ENCODE assay signal across 11 cellular contexts in genomic region chr11:121930004-121930965, GRCh38.
A peak's percentile ranks its signal among the peaks of the same experiment; 100 is the strongest.
DNase-seq lines count a peak whose midpoint lies in the region; ATAC-seq, FAIRE-seq and TF ChIP-seq lines count a peak whose summit lies in the region.
"Had no signal": no experiment of that assay in that cellular context is flagged by ENCODE, and none has a peak within 500 bp of the region (broad histone marks: within the 10 kb centered on the region; RNA-seq: fewer than 3 reads in every experiment).

No MANE protein-coding gene starts in this region.

- H4K20me1 ChIP-seq in HepG2 (ENCODE audit: insufficient read depth, low read length) (no peaks in the 10 kb centered on the region), mammary epithelial cell (ENCODE audit: insufficient read depth, low read length) (no peaks in the 10 kb centered on the region)
- H4K20me1 ChIP-seq: BLaER1 had no signal

- H3K9me3 ChIP-seq in HepG2 (ENCODE audit: low read length): no peaks in the 10 kb centered on the region
- H3K9me3 ChIP-seq in right lobe of liver: no peaks in the 10 kb centered on the region
- no peaks in the 10 kb centered on the region for H3K9me3 ChIP-seq in mammary epithelial cell (replicated peaks; ENCODE audit: insufficient read depth, low read length)
- H3K9me3 ChIP-seq in CD4-positive, alpha-beta T cell (ENCODE audit: control insufficient read depth, low read length): no peaks in the 10 kb centered on the region
- H3K9me3 ChIP-seq: BLaER1 had no signal

- no peak for TF ChIP-seq EP300 in HepG2 (IDR thresholded peaks at IDR 0.05; ENCODE audit: low read depth in 2 of 2, low read length in 2 of 2)
- no peak for TF ChIP-seq EP300 in HepG2 (CRISPR knock-in tag; IDR thresholded peaks at IDR 0.05; ENCODE audit: borderline replicate concordance)

- DNase-seq in HepG2 (ENCODE audit: low spot score) (no peak), right lobe of liver (no peak), mammary epithelial cell (no peak), medulla oblongata (ENCODE audit: extremely low spot score) (peak; percentile 60), KG1 (lab: John Stamatoyannopoulos, UW) (no peak), NAMALWA (ENCODE audit: low spot score) (no peak)
- no peak for DNase-seq in natural killer cell treated with Interleukin-12 subunit alpha and Interleukin-12 subunit beta and Interleukin-15 and Interleukin-18, amount 100 ng/mL, for 72 hours (ENCODE audit: low spot score)
- DNase-seq in CD4-positive, alpha-beta T cell: no peak
- DNase-seq: activated CD8-positive, alpha-beta memory T cell treated with anti-CD3 and anti-CD28 coated beads, Interleukin-2, amount 50 U/mL, for 48 hours; natural killer cell had no signal

- H3K4me1 ChIP-seq in HepG2 (ENCODE audit: insufficient read depth, low read length) (peaks cover 75% of the 10 kb centered on the region), right lobe of liver (peaks cover 0 to 50% (median 20%) of the 10 kb centered on the region in 4 donors), mammary epithelial cell (ENCODE audit: insufficient read depth, low read length) (peaks cover 18% of the 10 kb centered on the region)
- H3K4me1 ChIP-seq: BLaER1 had no signal

- POLR2A ChIA-PET in HepG2 (lab: Yijun Ruan, JAX): no interaction called here
- POLR2A ChIA-PET in CD4-positive, alpha-beta T cell (lab: Charles Lee): no interaction called here

- H3K4me3 ChIP-seq in HepG2 (replicated peaks in 1 of 3; ENCODE audit: insufficient read depth in 1 of 3, low read depth in 2 of 3, low read length in 3 of 3): no peak overlapping the region
- peak overlapping the region in 1 of 3 donors; percentile 8 for H3K4me3 ChIP-seq in right lobe of liver
- H3K4me3 ChIP-seq in mammary epithelial cell (replicated peaks in 1 of 3; ENCODE audit: insufficient read depth in 1 of 3, low read depth in 2 of 3, low read length in 3 of 3): no peak overlapping the region
- H3K4me3 ChIP-seq: BLaER1 had no signal

- no peaks in the 10 kb centered on the region for H3K9me3 Mint-ChIP-seq in natural killer cell treated with Interleukin-12 subunit alpha and Interleukin-12 subunit beta and Interleukin-15 and Interleukin-18, amount 100 ng/mL, for 72 hours
- no peaks in the 10 kb centered on the region for H3K9me3 Mint-ChIP-seq in CD4-positive, alpha-beta T cell
- H3K9me3 Mint-ChIP-seq: natural killer cell had no signal

- H3K27me3 ChIP-seq in HepG2 (ENCODE audit: control insufficient read depth in 1 of 2, insufficient read depth in 2 of 2, low read length in 2 of 2) (no peaks in the 10 kb centered on the region), right lobe of liver (no peaks in the 10 kb centered on the region), mammary epithelial cell (ENCODE audit: insufficient read depth, low read length) (no peaks in the 10 kb centered on the region)
- H3K27me3 ChIP-seq in CD4-positive, alpha-beta T cell (ENCODE audit: control insufficient read depth, insufficient read depth, low read length): peaks cover 22% of the 10 kb centered on the region
- H3K27me3 ChIP-seq: BLaER1 had no signal

- CTCF ChIA-PET in HepG2 (lab: Yijun Ruan, JAX; ENCODE audit: low intra/inter-chr PET ratio, low total read pairs): no interaction called here
- CTCF ChIA-PET in mammary epithelial cell (lab: Charles Lee; ENCODE audit: low non-redundant PET): interaction anchor here (0.5 kb wide), 1 partner anchor 169 kb away, joined by 3 read pairs; no protein-coding TSS in a partner anchor
- CTCF ChIA-PET in CD4-positive, alpha-beta T cell (lab: Charles Lee): no interaction called here

- H3K36me3 Mint-ChIP-seq in natural killer cell treated with Interleukin-12 subunit alpha and Interleukin-12 subunit beta and Interleukin-15 and Interleukin-18, amount 100 ng/mL, for 72 hours: no peaks in the 10 kb centered on the region
- no peaks in the 10 kb centered on the region for H3K36me3 Mint-ChIP-seq in CD4-positive, alpha-beta T cell (ENCODE audit: low read depth)
- H3K36me3 Mint-ChIP-seq: natural killer cell had no signal

- H3K27ac ChIP-seq in HepG2 (ENCODE audit: extremely low read length, insufficient read depth, low read length) (peak overlapping the region; percentile 46), right lobe of liver (peak overlapping the region in 1 of 3 donors; percentile 1), mammary epithelial cell (ENCODE audit: insufficient read depth, low read depth, low read length) (no peak overlapping the region)
- H3K27ac ChIP-seq in CD4-positive, alpha-beta T cell (ENCODE audit: low read depth, low read length): no peak overlapping the region
- H3K27ac ChIP-seq: BLaER1 had no signal

- no peak overlapping the region for H2AFZ ChIP-seq in HepG2 (ENCODE audit: low read length)
- H2AFZ ChIP-seq in mammary epithelial cell (ENCODE audit: low read depth, low read length): peak overlapping the region; percentile 23

- H3K79me2 ChIP-seq in HepG2 (ENCODE audit: insufficient read depth, low read length): no peaks in the 10 kb centered on the region
- no peaks in the 10 kb centered on the region for H3K79me2 ChIP-seq in mammary epithelial cell (ENCODE audit: insufficient read depth, low read length)

- in situ Hi-C loops in HepG2 (cut with HindIII; ENCODE audit: extremely low pct_ligation_motif_present, low pct_unique_long_range_greater_than_20kb): no loop called here
- in situ Hi-C loops in mammary epithelial cell (cut with MboI; ENCODE audit: low sequenced_read_pairs in 2 of 2): no loop called here

- intact Hi-C loops in HepG2 (cut with micrococcal nuclease; ENCODE audit: unreplicated experiment): no loop called here
- intact Hi-C loops in right lobe of liver (cut with DNase I): no loop called here
- intact Hi-C loops in mammary epithelial cell (cut with micrococcal nuclease): no loop called here
- intact Hi-C loops in CD4-positive, alpha-beta T cell (cut with DNase I, micrococcal nuclease): no loop called here

- no peak overlapping the region for H3K27ac Mint-ChIP-seq in natural killer cell treated with Interleukin-12 subunit alpha and Interleukin-12 subunit beta and Interleukin-15 and Interleukin-18, amount 100 ng/mL, for 72 hours
- H3K27ac Mint-ChIP-seq in CD4-positive, alpha-beta T cell: no peak overlapping the region
- H3K27ac Mint-ChIP-seq: natural killer cell had no signal

- H3K4me1 Mint-ChIP-seq in natural killer cell treated with Interleukin-12 subunit alpha and Interleukin-12 subunit beta and Interleukin-15 and Interleukin-18, amount 100 ng/mL, for 72 hours (ENCODE audit: low read depth in 2 of 2): no peaks in the 10 kb centered on the region
- H3K4me1 Mint-ChIP-seq in CD4-positive, alpha-beta T cell (ENCODE audit: low read depth): no peaks in the 10 kb centered on the region
- H3K4me1 Mint-ChIP-seq: natural killer cell had no signal

- TF ChIP-seq CTCF in HepG2 (CRISPR knock-in tag; IDR thresholded peaks at IDR 0.05) (no peak), right lobe of liver (IDR thresholded peaks at IDR 0.05) (no peak), mammary epithelial cell (conservative IDR thresholded peaks at IDR 0.05 in 1 of 2, IDR thresholded peaks at IDR 0.05 in 1 of 2; ENCODE audit: extremely low read depth in 1 of 2, insufficient read depth in 1 of 2, low read depth in 1 of 2, low read length in 2 of 2) (no peak)
- no peak for TF ChIP-seq CTCF in CD4-positive, alpha-beta T cell (IDR thresholded peaks at IDR 0.05)

- no peak for FAIRE-seq in HepG2 (lab: Jason Lieb, UNC)

- peaks cover 33 to 45% of the 10 kb centered on the region in 2 donors for H3K27me3 Mint-ChIP-seq in natural killer cell treated with Interleukin-12 subunit alpha and Interleukin-12 subunit beta and Interleukin-15 and Interleukin-18, amount 100 ng/mL, for 72 hours
- H3K27me3 Mint-ChIP-seq in CD4-positive, alpha-beta T cell: peaks cover 40% of the 10 kb centered on the region

- no peak for TF ChIP-seq RAD21 in HepG2 (CRISPR knock-in tag; IDR thresholded peaks at IDR 0.05)

- no peak overlapping the region for H3K4me3 Mint-ChIP-seq in natural killer cell treated with Interleukin-12 subunit alpha and Interleukin-12 subunit beta and Interleukin-15 and Interleukin-18, amount 100 ng/mL, for 72 hours
- H3K4me3 Mint-ChIP-seq in CD4-positive, alpha-beta T cell: no peak overlapping the region
- H3K4me3 Mint-ChIP-seq: natural killer cell had no signal

- no peak overlapping the region for H3K4me2 ChIP-seq in HepG2 (ENCODE audit: low read depth, low read length)
- no peak overlapping the region for H3K4me2 ChIP-seq in mammary epithelial cell (ENCODE audit: insufficient read depth, low read depth, low read length)
- H3K4me2 ChIP-seq: BLaER1 had no signal

- WGBS in HepG2 (ENCODE audit: low lambda C conversion rate): 94% methylated on average over 18 of the region's 18 CpGs
- 43% methylated on average over 18 of the region's 18 CpGs for WGBS in right lobe of liver (ENCODE audit: insufficient coverage, low coverage, low lambda C conversion rate, missing lambda C conversion rate)
- WGBS in mammary epithelial cell (ENCODE audit: low coverage, missing lambda C conversion rate): 72% methylated on average over 15 of the region's 18 CpGs

- no peak for ATAC-seq in HepG2
- ATAC-seq in right lobe of liver: no peak
- no peak for ATAC-seq in natural killer cell treated with Interleukin-12 subunit alpha and Interleukin-12 subunit beta and Interleukin-15 and Interleukin-18, amount 100 ng/mL, for 72 hours
- no peak for ATAC-seq in CD4-positive, alpha-beta T cell (ENCODE audit: poor library complexity)
- ATAC-seq: natural killer cell had no signal

- H3K36me3 ChIP-seq in HepG2 (replicated peaks in 1 of 2; ENCODE audit: control insufficient read depth in 1 of 2, insufficient read depth in 2 of 2, low read length in 2 of 2): no peaks in the 10 kb centered on the region
- no peaks in the 10 kb centered on the region for H3K36me3 ChIP-seq in right lobe of liver
- no peaks in the 10 kb centered on the region for H3K36me3 ChIP-seq in mammary epithelial cell (ENCODE audit: insufficient read depth, low read length)
- H3K36me3 ChIP-seq: BLaER1 had no signal

- no TSS peak for BruUV-seq in HepG2 (replicated peaks; lab: Mats Ljungman, UMichigan)
- BruUV-seq in mammary epithelial cell (replicated peaks; lab: Mats Ljungman, UMichigan): no TSS peak

- no peak for TF ChIP-seq POLR2A in HepG2 (IDR thresholded peaks at IDR 0.05; ENCODE audit: insufficient read depth in 1 of 2, low read depth in 2 of 2, low read length in 2 of 2)
- no peak for TF ChIP-seq POLR2A in right lobe of liver (IDR thresholded peaks at IDR 0.05)

- dilution Hi-C loops in mammary epithelial cell (cut with HindIII; ENCODE audit: low sequenced_read_pairs): no loop called here

- 0 out of 2 replicates have a peak overlapping the region, but pooled peaks have one; percentile 36 for H3K9ac ChIP-seq in HepG2 (ENCODE audit: insufficient read depth, low read depth, low read length)
- H3K9ac ChIP-seq in mammary epithelial cell (ENCODE audit: insufficient read depth, low read length): no peak overlapping the region
- H3K9ac ChIP-seq: BLaER1 had no signal

TF ChIP-seq in HepG2, 621 proteins besides CTCF, POLR2A, EP300 and RAD21:
- TF ChIP-seq PRPF4 (IDR thresholded peaks at IDR 0.05; ENCODE audit: low read depth, low read length, poor library complexity, severe bottlenecking) (peak; percentile 37), MZF1 (CRISPR knock-in tag; IDR thresholded peaks at IDR 0.05; ENCODE audit: borderline replicate concordance) (no peak)
